In the genomic region with DNA sequence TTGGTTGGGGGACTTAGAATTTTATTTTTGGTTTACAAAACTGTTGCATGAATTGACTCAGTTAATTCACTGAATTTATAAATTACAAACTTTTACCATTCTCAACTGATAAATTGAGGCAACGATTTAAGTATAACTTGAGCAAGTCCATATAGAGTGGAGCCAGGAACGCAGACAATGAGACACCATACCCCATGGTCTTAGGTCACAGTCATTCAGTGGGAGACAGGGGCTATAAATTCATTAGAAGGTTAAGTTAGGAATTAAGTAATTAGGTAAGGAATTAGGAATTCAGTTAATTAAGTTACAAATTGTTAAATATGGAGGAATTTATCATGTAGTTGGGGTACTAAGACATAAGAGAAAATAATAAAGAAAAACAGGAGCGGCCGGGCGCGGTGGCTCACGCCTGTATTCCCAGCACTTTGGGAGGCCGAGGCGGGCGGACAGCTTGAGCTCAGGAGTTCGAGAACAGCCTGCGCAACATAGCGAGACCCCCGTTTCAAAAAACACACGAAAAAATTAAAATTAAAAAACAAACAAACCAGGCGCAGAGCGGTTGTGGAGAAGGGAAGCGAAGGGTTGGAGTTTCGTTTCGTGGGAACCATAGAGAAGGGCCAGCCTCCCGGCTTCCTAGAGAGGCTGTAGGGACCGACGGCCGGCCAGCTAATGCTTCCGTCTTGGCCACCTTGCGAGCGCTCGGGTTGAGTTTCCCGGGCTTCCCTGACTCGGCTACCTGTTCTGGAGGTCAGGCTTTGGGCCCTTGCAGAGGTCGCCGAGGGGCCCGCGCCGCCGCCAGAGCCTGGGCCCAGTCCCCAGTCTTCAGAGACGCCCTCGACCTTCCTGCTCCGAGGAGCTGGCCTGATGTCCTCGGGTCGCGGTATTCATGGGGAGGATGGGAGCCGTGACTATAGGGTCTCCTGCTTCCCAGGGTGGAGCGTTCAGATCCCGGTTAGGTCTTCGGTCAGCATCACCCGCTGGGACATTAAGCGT, we compare ENCODE assay signal across 8 cellular contexts. TPM values are rescaled to one million over a fixed set of nuclear protein-coding genes. Genes with fewer than 3 reads are reported as not detected.
DNase-seq lines count a peak whose midpoint lies in the region; ATAC-seq and TF ChIP-seq lines count a peak whose summit lies in the region.

TSS of gene ZNF619 (plus strand) at position 645 of the 993 bp plus-strand sequence. CDS start 858 bp downstream, outside the sequence.

- H3K36me3 ChIP-seq in OCI-LY7 (ENCODE audit: insufficient read depth, low read length) (no peaks in the 10 kb centered on the region), fibroblast of lung (ENCODE audit: control insufficient read depth, insufficient read depth, low read length) (no peaks in the 10 kb centered on the region), stomach smooth muscle (ENCODE audit: control insufficient read depth in 2 of 2, insufficient read depth in 2 of 2, low read length in 2 of 2) (peaks cover 8 to 16% of the 10 kb centered on the region in 2 donors)

- H2AFZ ChIP-seq in OCI-LY7 (ENCODE audit: low read length) (0 out of 2 replicates have a peak within 1 kb of the TSS, but pooled peaks have one; percentile 18), fibroblast of lung (ENCODE audit: low read length) (peak within 1 kb of the TSS; percentile 84)

- H3K27ac ChIP-seq in OCI-LY7 (ENCODE audit: low read depth, low read length, poor library complexity, severe bottlenecking) = no peak within 1 kb of the TSS
- H3K27ac ChIP-seq in fibroblast of lung (ENCODE audit: insufficient read depth, low read length) = peak within 1 kb of the TSS; percentile 70
- H3K27ac ChIP-seq in stomach smooth muscle (ENCODE audit: low read length) = peak within 1 kb of the TSS; percentile 11

- BruUV-seq in OCI-LY7 (replicated peaks; lab: Mats Ljungman, UMichigan) = no TSS peak

- no peaks in the 10 kb centered on the region for H3K27me3 Mint-ChIP-seq in activated T-helper 17 cell treated with anti-CD3 and anti-CD28 coated beads, Interleukin-2, amount 50 U/mL, for 72 hours
- H3K27me3 Mint-ChIP-seq in naive B cell = no peaks in the 10 kb centered on the region

- peak within 1 kb of the TSS; percentile 86 for H3K4me3 Mint-ChIP-seq in activated T-helper 17 cell treated with anti-CD3 and anti-CD28 coated beads, Interleukin-2, amount 50 U/mL, for 72 hours
- H3K4me3 Mint-ChIP-seq in naive B cell = peak within 1 kb of the TSS; percentile 95 to 99 (median 98)

- no peaks in the 10 kb centered on the region for H4K20me1 ChIP-seq in OCI-LY7 (ENCODE audit: insufficient read depth, low read length)
- H4K20me1 ChIP-seq in fibroblast of lung (ENCODE audit: control insufficient read depth, extremely low read depth, insufficient read depth, low read length) = no peaks in the 10 kb centered on the region

- peak within 1 kb of the TSS; percentile 94 for H3K27ac Mint-ChIP-seq in activated T-helper 17 cell treated with anti-CD3 and anti-CD28 coated beads, Interleukin-2, amount 50 U/mL, for 72 hours
- peak within 1 kb of the TSS; percentile 96 to 99 (median 98) for H3K27ac Mint-ChIP-seq in naive B cell

- no peaks in the 10 kb centered on the region for H3K9me3 ChIP-seq in OCI-LY7 (ENCODE audit: low read length)
- H3K9me3 ChIP-seq in fibroblast of lung (ENCODE audit: control insufficient read depth, insufficient read depth, low read depth, low read length) = no peaks in the 10 kb centered on the region
- no peaks in the 10 kb centered on the region for H3K9me3 ChIP-seq in stomach smooth muscle (ENCODE audit: control insufficient read depth in 2 of 2, low read length in 2 of 2)

- DNase-seq in COR-L47 (lab: John Stamatoyannopoulos, UW) (peak; percentile 29), OCI-LY7 (ENCODE audit: low spot score) (no peak), fibroblast of lung (ENCODE audit: low read depth in 2 of 2) (peak; percentile 72 to 83), naive B cell (peak; percentile 66)

- ATAC-seq in GM19351 (IDR thresholded peaks at IDR 0.05; ENCODE audit: unreplicated experiment) (peak; percentile 82), HG03565 (IDR thresholded peaks at IDR 0.05; ENCODE audit: unreplicated experiment) (peak; percentile 73), naive B cell (ENCODE audit: low read depth in 2 of 2) (peak; percentile 93 to 95)
- peak; percentile 79 for ATAC-seq in activated T-helper 17 cell treated with anti-CD3 and anti-CD28 coated beads, Interleukin-2, amount 50 U/mL, for 72 hours (replicated peaks)

- H3K9me3 Mint-ChIP-seq in activated T-helper 17 cell treated with anti-CD3 and anti-CD28 coated beads, Interleukin-2, amount 50 U/mL, for 72 hours = no peaks in the 10 kb centered on the region
- H3K9me3 Mint-ChIP-seq in naive B cell = no peaks in the 10 kb centered on the region

- H3K36me3 Mint-ChIP-seq in activated T-helper 17 cell treated with anti-CD3 and anti-CD28 coated beads, Interleukin-2, amount 50 U/mL, for 72 hours (ENCODE audit: low read depth) = peaks cover 8% of the 10 kb centered on the region
- peaks cover 16 to 21% of the 10 kb centered on the region in 2 donors for H3K36me3 Mint-ChIP-seq in naive B cell

- intact Hi-C loops in OCI-LY7 (cut with micrococcal nuclease; ENCODE audit: unreplicated experiment) = no loop called here

- TF ChIP-seq CTCF in OCI-LY7 (conservative IDR thresholded peaks at IDR 0.05; ENCODE audit: low read length) (no peak), fibroblast of lung (conservative IDR thresholded peaks at IDR 0.05 in 1 of 2, IDR thresholded peaks at IDR 0.05 in 1 of 2; ENCODE audit: low read depth in 1 of 2, low read length in 2 of 2) (no peak)

- H3K4me1 Mint-ChIP-seq in activated T-helper 17 cell treated with anti-CD3 and anti-CD28 coated beads, Interleukin-2, amount 50 U/mL, for 72 hours = peaks cover 17% of the 10 kb centered on the region
- peaks cover 17 to 37% (median 20%) of the 10 kb centered on the region in 3 donors for H3K4me1 Mint-ChIP-seq in naive B cell

- H3K4me1 ChIP-seq in OCI-LY7 (ENCODE audit: insufficient read depth, low read length, poor library complexity, severe bottlenecking) (no peaks in the 10 kb centered on the region), fibroblast of lung (ENCODE audit: control insufficient read depth, extremely low read depth, insufficient read depth, low read length) (peaks cover 2% of the 10 kb centered on the region), stomach smooth muscle (ENCODE audit: control insufficient read depth, insufficient read depth, low read length) (peaks cover 8% of the 10 kb centered on the region)

- no peaks in the 10 kb centered on the region for H3K27me3 ChIP-seq in fibroblast of lung (ENCODE audit: control insufficient read depth, insufficient read depth, low read length)
- no peaks in the 10 kb centered on the region for H3K27me3 ChIP-seq in stomach smooth muscle (ENCODE audit: control insufficient read depth in 1 of 2, insufficient read depth in 2 of 2, low read length in 2 of 2)

- H3K4me3 ChIP-seq in OCI-LY7 (ENCODE audit: low read depth, low read length, poor library complexity, severe bottlenecking) (no peak within 1 kb of the TSS), fibroblast of lung (replicated peaks in 1 of 4; ENCODE audit: control extremely low read depth in 1 of 4, insufficient read depth in 1 of 4, low read depth in 3 of 4, low read length in 4 of 4) (peak within 1 kb of the TSS; percentile 65 to 90 (median 71)), stomach smooth muscle (ENCODE audit: low read length in 2 of 2) (peak within 1 kb of the TSS; percentile 71 to 94)

- no peaks in the 10 kb centered on the region for H3K9me2 ChIP-seq in OCI-LY7 (ENCODE audit: insufficient read depth, low read length)

- no peaks in the 10 kb centered on the region for H3K79me2 ChIP-seq in OCI-LY7 (ENCODE audit: insufficient read depth, low read depth, low read length)
- no peaks in the 10 kb centered on the region for H3K79me2 ChIP-seq in fibroblast of lung (ENCODE audit: control insufficient read depth, insufficient read depth, low read length)

- CTCF ChIA-PET in OCI-LY7 (lab: Charles Lee; ENCODE audit: unreplicated experiment) = no interaction called here

- POLR2A ChIA-PET in OCI-LY7 (lab: Charles Lee) = interaction anchor here (1.0 to 1.6 kb wide), 2 partner anchors 18 to 47 kb away, joined by 3 to 6 read pairs; no protein-coding TSS in a partner anchor

- H3K9ac ChIP-seq in fibroblast of lung (ENCODE audit: insufficient read depth, low read length) (peak within 1 kb of the TSS; percentile 88), stomach smooth muscle (ENCODE audit: low read length in 2 of 2) (peak within 1 kb of the TSS; percentile 63 to 90)

- H3K4me2 ChIP-seq in OCI-LY7 (ENCODE audit: low read length) (peak within 1 kb of the TSS; percentile 42; the same call in 1 of the 2 replicates), fibroblast of lung (ENCODE audit: extremely low read depth, insufficient read depth, low read length) (peak within 1 kb of the TSS; percentile 96)

RNA-seq across cellular contexts. Expression of gene ZNF619, which starts in this region (rescaled TPM):
- 0.10 and 0.16 TPM in 2 replicates for total RNA-seq in OCI-LY7 (2014; rRNA removed; shearing (Covaris generic))
- 0.80 and 1.3 TPM in 2 replicates for total RNA-seq in OCI-LY7 (2022)
- total RNA-seq in activated T-helper 17 cell treated with anti-CD3 and anti-CD28 coated beads, Interleukin-2, amount 50 U/mL, for 72 hours = 1 to 10 TPM; 1.5 to 2.5 TPM
- 8.7 and 9.6 TPM in 2 replicates for total RNA-seq in fibroblast of lung
- 3.2 and 4.2 TPM in 2 replicates for polyA plus RNA-seq in fibroblast of lung
- 1.7 and 2.5 TPM in 2 replicates for polyA plus RNA-seq in fibroblast of lung (2012)
- polyA minus RNA-seq in fibroblast of lung (ENCODE audit: low replicate concordance) = 1.9 and 3.8 TPM in 2 replicates
- polyA plus RNA-seq in naive B cell (ENCODE audit: low read depth in 6 of 6) = 1 to 10 TPM in 5 of 6 donors, not detected in 1; 3.7 to 9.1 (median 5.6) TPM
